ENCODE assay signal across 8 cellular contexts in the genomic region with DNA sequence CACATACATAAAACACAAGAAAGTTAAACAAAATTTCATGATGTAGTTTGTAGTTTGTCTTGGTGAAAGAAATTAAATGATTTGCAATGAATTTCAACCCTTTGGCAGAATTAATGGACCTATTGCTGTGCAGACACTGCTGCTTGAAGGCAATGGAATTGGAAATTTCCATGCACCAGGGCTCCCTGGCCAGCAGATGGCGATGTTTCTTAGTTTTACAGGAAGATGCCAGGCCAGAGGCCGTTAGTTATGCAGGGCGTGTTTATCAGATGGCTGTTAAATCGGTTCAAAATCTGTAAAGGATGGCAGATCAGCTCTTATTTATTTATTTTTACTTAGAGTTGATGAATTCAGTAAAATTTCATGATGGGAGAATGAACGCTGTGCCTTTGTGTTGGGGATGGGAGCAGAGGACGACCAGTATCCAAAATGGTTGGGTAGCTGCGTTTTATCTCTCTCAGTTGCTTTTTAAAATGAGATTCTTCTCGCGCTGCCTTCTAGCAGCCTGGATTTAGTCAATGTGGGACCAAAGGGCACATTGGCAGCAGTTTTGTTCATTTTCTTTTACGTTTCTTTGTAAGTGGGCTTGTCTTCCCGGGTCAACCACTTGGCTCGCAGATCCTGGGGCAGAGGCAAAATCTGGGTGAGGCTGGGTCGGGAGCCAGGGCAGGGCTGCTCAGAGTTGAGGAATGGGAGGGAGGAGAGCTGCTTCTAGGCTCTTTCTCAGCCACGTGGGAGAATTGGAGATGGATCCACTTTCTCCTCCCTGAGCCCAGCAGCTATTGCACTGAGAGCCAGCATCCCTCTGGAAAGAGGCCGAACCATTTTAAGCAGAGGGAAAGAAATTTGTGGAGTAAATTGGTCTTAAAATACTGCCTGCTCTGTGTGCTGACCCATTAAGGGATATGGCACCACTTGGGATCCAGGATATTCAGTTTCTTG.
DNase-seq lines count a peak whose midpoint lies in the region; ATAC-seq and TF ChIP-seq lines count a peak whose summit lies in the region.

No MANE protein-coding gene starts in this region.

- DNase-seq in Karpas-422 = peak; percentile 87
- peak; percentile 25 to 81 (median 65) for DNase-seq in Peyer's patch
- DNase-seq in activated T-helper 9 cell treated with anti-CD3 and anti-CD28 coated beads, Interleukin-2, amount 50 U/mL, for 16 hours (ENCODE audit: low read depth) = peak; percentile 2
- DNase-seq in foreskin keratinocyte = peak in 1 of 2 donors; percentile 45
- DNase-seq in omental fat pad (ENCODE audit: low spot score) = peak; percentile 73
- DNase-seq in transverse colon = peak; percentile 69

- H3K79me2 ChIP-seq in Karpas-422 (ENCODE audit: low read length) = no peaks in the 10 kb centered on the region

- WGBS in transverse colon (ENCODE audit: low coverage in 1 of 2), 2 donors = 39 to 51% methylated on average over 2 to 15 of the region's 15 CpGs

- no peak overlapping the region for H3K4me2 ChIP-seq in Karpas-422 (ENCODE audit: low read depth, low read length, poor library complexity, severe bottlenecking)

- ATAC-seq in GM21825 (IDR thresholded peaks at IDR 0.05; ENCODE audit: unreplicated experiment) (peak; percentile 91), foreskin keratinocyte (peak; percentile 90), omental fat pad (ENCODE audit: low FRiP score) (peak; percentile 95)

- no peak overlapping the region for H2AFZ ChIP-seq in Karpas-422 (ENCODE audit: low read length)

- H4K20me1 ChIP-seq in Karpas-422 (ENCODE audit: insufficient read depth, low read depth, low read length) = no peaks in the 10 kb centered on the region

- no peaks in the 10 kb centered on the region for H3K27me3 ChIP-seq in Karpas-422 (ENCODE audit: low read length)
- H3K27me3 ChIP-seq in Peyer's patch = no peaks in the 10 kb centered on the region
- no peaks in the 10 kb centered on the region for H3K27me3 ChIP-seq in foreskin keratinocyte
- no peaks in the 10 kb centered on the region for H3K27me3 ChIP-seq in transverse colon

- H3K36me3 ChIP-seq in ES-I3 (ENCODE audit: insufficient read depth, low read length) (no peaks in the 10 kb centered on the region), Karpas-422 (ENCODE audit: insufficient read depth, low read length) (no peaks in the 10 kb centered on the region), Peyer's patch (no peaks in the 10 kb centered on the region), transverse colon (no peaks in the 10 kb centered on the region)

- H3K9me3 ChIP-seq in ES-I3 (ENCODE audit: control insufficient read depth, insufficient read depth, low read length) = no peaks in the 10 kb centered on the region
- H3K9me3 ChIP-seq in Karpas-422 (ENCODE audit: low read length) = no peaks in the 10 kb centered on the region
- H3K9me3 ChIP-seq in Peyer's patch = no peaks in the 10 kb centered on the region
- no peaks in the 10 kb centered on the region for H3K9me3 ChIP-seq in transverse colon

- TF ChIP-seq POLR2A in Peyer's patch (IDR thresholded peaks at IDR 0.05) (no peak), transverse colon (IDR thresholded peaks at IDR 0.05) (no peak)

- H3K27ac ChIP-seq in Karpas-422 (ENCODE audit: low read length) (no peak overlapping the region), Peyer's patch (no peak overlapping the region), foreskin keratinocyte (no peak overlapping the region), transverse colon (no peak overlapping the region)

- H3K4me3 ChIP-seq in Karpas-422 (ENCODE audit: low read length) (no peak overlapping the region), Peyer's patch (peak overlapping the region in 1 of 4 donors; percentile 20), transverse colon (no peak overlapping the region)

- intact Hi-C loops in transverse colon (cut with DNase I; ENCODE audit: low total_unique reads) = loop anchor here (5.0 kb wide), 1 partner anchor 968 kb away; no protein-coding TSS in a partner anchor

- no peaks in the 10 kb centered on the region for H3K9me2 ChIP-seq in Karpas-422 (replicated peaks; ENCODE audit: insufficient read depth, low read length)

- H3K9ac ChIP-seq in ES-I3 (ENCODE audit: low read depth, low read length) (peak overlapping the region; percentile 3; the same call in 1 of the 2 replicates), Karpas-422 (ENCODE audit: low read length) (no peak overlapping the region)

- no peaks in the 10 kb centered on the region for H3K4me1 ChIP-seq in ES-I3 (ENCODE audit: insufficient read depth, low read length)
- H3K4me1 ChIP-seq in Karpas-422 (ENCODE audit: low read length) = no peaks in the 10 kb centered on the region
- no peaks in the 10 kb centered on the region for H3K4me1 ChIP-seq in Peyer's patch
- H3K4me1 ChIP-seq in foreskin keratinocyte = no peaks in the 10 kb centered on the region
- no peaks in the 10 kb centered on the region for H3K4me1 ChIP-seq in transverse colon

- in situ Hi-C loops in transverse colon (cut with MboI; ENCODE audit: low pct_ligation_motif_present in 1 of 4, low pct_unique_long_range_greater_than_20kb in 1 of 4, low sequenced_read_pairs in 3 of 4) = loop anchor here in 1 of 4 donors (25.0 kb wide), 1 partner anchor 963 kb away; no protein-coding TSS in a partner anchor

- TF ChIP-seq CTCF in Peyer's patch (IDR thresholded peaks at IDR 0.05) = peak in 5 of 6 experiments; percentile 54 to 87 (median 80)
- TF ChIP-seq CTCF in foreskin keratinocyte (conservative IDR thresholded peaks at IDR 0.05) = peak; percentile 83
- TF ChIP-seq CTCF in omental fat pad (IDR thresholded peaks at IDR 0.05) = peak in 1 of 3 donors; percentile 70
- TF ChIP-seq CTCF in transverse colon (IDR thresholded peaks at IDR 0.05) = peak; percentile 70 to 92 (median 89)

- TF ChIP-seq EP300 in transverse colon (IDR thresholded peaks at IDR 0.05; ENCODE audit: low read depth) = no peak
